ENCODE assay signal across 8 cellular contexts in genomic region chr14:95157987-95158712, GRCh38. TPM values are rescaled to one million over a fixed set of nuclear protein-coding genes. Genes with fewer than 3 reads are reported as not detected.
DNase-seq lines count a peak whose midpoint lies in the region; ATAC-seq and TF ChIP-seq lines count a peak whose summit lies in the region.

No MANE protein-coding gene starts in this region.

- POLR2A ChIA-PET in CD8-positive, alpha-beta T cell (lab: Charles Lee), result interaction anchor here (0.9 to 1.5 kb wide), 3 partner anchors 11 to 32 kb away, joined by 3 to 6 read pairs (median 3); no protein-coding TSS in a partner anchor

- no peaks in the 10 kb centered on the region for H3K27me3 ChIP-seq in CD8-positive, alpha-beta T cell (ENCODE audit: insufficient read depth, low read length)
- H3K27me3 ChIP-seq in tibial artery, result no peaks in the 10 kb centered on the region

- H3K27me3 Mint-ChIP-seq in CD8-positive, alpha-beta T cell (ENCODE audit: low read depth), result no peaks in the 10 kb centered on the region

- H3K27ac Mint-ChIP-seq in CD8-positive, alpha-beta T cell, result peak overlapping the region; percentile 99

- no peaks in the 10 kb centered on the region for H3K36me3 ChIP-seq in CD8-positive, alpha-beta T cell (ENCODE audit: insufficient read depth, low read length)
- no peaks in the 10 kb centered on the region for H3K36me3 ChIP-seq in tibial artery

- peak overlapping the region; percentile 87 for H3K4me3 ChIP-seq in CD8-positive, alpha-beta T cell (ENCODE audit: low read depth, low read length)
- H3K4me3 ChIP-seq in Jurkat, Clone E6-1 (ENCODE audit: low read length), result peak overlapping the region; percentile 86
- H3K4me3 ChIP-seq in tibial artery, result peak overlapping the region; percentile 65 to 76

- CTCF ChIA-PET in CD8-positive, alpha-beta T cell (lab: Charles Lee), result no interaction called here

- no peaks in the 10 kb centered on the region for H3K9me3 Mint-ChIP-seq in CD8-positive, alpha-beta T cell

- intact Hi-C loops in CD8-positive, alpha-beta T cell (cut with DNase I, micrococcal nuclease), result loop anchor here (1.0 to 10.0 kb wide), 8 partner anchors 15 to 1826 kb away; partner anchors contain the start of genes AK7 (in 2 of the 2), BTBD7 (in 2 of the 2), ATG2B (in 1 of the 2) and GSKIP (in 1 of the 2)
- intact Hi-C loops in left colon (cut with DNase I, micrococcal nuclease), result no loop called here
- intact Hi-C loops in tibial artery (cut with DNase I; ENCODE audit: low total_unique reads), result loop anchor here (10.0 kb wide), 1 partner anchor 167 kb away; no protein-coding TSS in a partner anchor

- no peak for DNase-seq in CD8-positive, alpha-beta T cell
- no peak for DNase-seq in Jurkat, Clone E6-1 (ENCODE audit: low read depth, low spot score)
- DNase-seq in left colon (peak in 1 of 2 donors; percentile 34), tibial artery (no peak), mesenteric fat pad (ENCODE audit: low spot score) (no peak)

- no peak for TF ChIP-seq CTCF in CD8-positive, alpha-beta T cell (IDR thresholded peaks at IDR 0.05)
- no peak for TF ChIP-seq CTCF in tibial artery (IDR thresholded peaks at IDR 0.05)

- peaks cover 8% of the 10 kb centered on the region for H3K36me3 Mint-ChIP-seq in CD8-positive, alpha-beta T cell

- H3K4me1 Mint-ChIP-seq in CD8-positive, alpha-beta T cell (ENCODE audit: low read depth), result peaks cover 37% of the 10 kb centered on the region

- no peaks in the 10 kb centered on the region for H3K9me3 ChIP-seq in CD8-positive, alpha-beta T cell (ENCODE audit: low read length)
- H3K9me3 ChIP-seq in tibial artery, result no peaks in the 10 kb centered on the region

- ATAC-seq in CD8-positive, alpha-beta T cell, result peak; percentile 9
- ATAC-seq in GM19328 (IDR thresholded peaks at IDR 0.05; ENCODE audit: unreplicated experiment) (peak; percentile 25), left colon (peak; percentile 21), HG03108 (IDR thresholded peaks at IDR 0.05; ENCODE audit: unreplicated experiment) (no peak)

- H3K4me1 ChIP-seq in CD8-positive, alpha-beta T cell (ENCODE audit: insufficient read depth, low read length), result peaks cover 34% of the 10 kb centered on the region
- peaks cover 0 to 36% (median 16%) of the 10 kb centered on the region in 4 donors for H3K4me1 ChIP-seq in tibial artery

- peak overlapping the region; percentile 98 for H3K4me3 Mint-ChIP-seq in CD8-positive, alpha-beta T cell

- peak overlapping the region; percentile 89 for H3K27ac ChIP-seq in CD8-positive, alpha-beta T cell (ENCODE audit: low read depth, low read length)
- H3K27ac ChIP-seq in angular gyrus (ENCODE audit: low read depth, low read length), result peak overlapping the region; percentile 95
- peak overlapping the region; percentile 91 to 93 for H3K27ac ChIP-seq in tibial artery

RNA-seq across cellular contexts. Expression of gene DICER1, which starts 0.8 kb away (rescaled TPM):
- 10 to 100 TPM; 75.0 to 77.1 TPM for total RNA-seq in CD8-positive, alpha-beta T cell
- 26.4 TPM for polyA plus RNA-seq in Jurkat, Clone E6-1 (2012; ENCODE audit: insufficient read depth, insufficient read length)
- total RNA-seq in left colon (10 to 100 TPM; 49.0 to 77.3 TPM), mesenteric fat pad (78.3 TPM)

Comparison
In these comparisons a context has a peak if more than half of its experiments do, and no peak if none do; other contexts are left out.
1. intact Hi-C loops: an anchor here in CD8-positive, alpha-beta T cell (1.0 to 10.0 kb wide) and tibial artery (10.0 kb wide); none called in left colon.